Comparison of ENCODE assay signal across 1 cellular context in genomic region chr11:76670475-76671235, GRCh38.
TF ChIP-seq lines count a peak whose summit lies in the region.

LRRC32 (minus strand) TSS chr11:76670747; CDS start chr11:76665954, 4,793 bp downstream.

TF ChIP-seq in K562, 482 proteins besides CTCF, POLR2A, EP300 and RAD21 (continued from another document and continues in another):
- TF ChIP-seq PREB (CRISPR knock-in tag; IDR thresholded peaks at IDR 0.05) (no peak), NFXL1 (CRISPR knock-in tag; IDR thresholded peaks at IDR 0.05) (no peak), ZNF77 (CRISPR knock-in tag; IDR thresholded peaks at IDR 0.05) (no peak), ZNF277 (CRISPR knock-in tag; IDR thresholded peaks at IDR 0.05; ENCODE audit: borderline replicate concordance) (no peak), ESRRB (CRISPR knock-in tag; IDR thresholded peaks at IDR 0.05; ENCODE audit: borderline replicate concordance) (no peak), YY1 (IDR thresholded peaks at IDR 0.05; ENCODE audit: borderline replicate concordance in 1 of 3, control insufficient read depth in 1 of 3, extremely low read depth in 1 of 3, insufficient read depth in 3 of 3, insufficient read length in 1 of 3, insufficient replicate concordance in 2 of 3, low read depth in 1 of 3, low read length in 2 of 3) (no peak), ZBTB1 (CRISPR knock-in tag; IDR thresholded peaks at IDR 0.05; ENCODE audit: borderline replicate concordance, low read depth) (no peak), MCM7 (IDR thresholded peaks at IDR 0.05) (no peak), XRCC5 (IDR thresholded peaks at IDR 0.05; ENCODE audit: low read depth, low read length) (no peak), TCFL5 (CRISPR knock-in tag; conservative IDR thresholded peaks at IDR 0.05) (no peak), CREB3 (tag; conservative IDR thresholded peaks at IDR 0.05; ENCODE audit: low read depth) (no peak), PCBP1 (IDR thresholded peaks at IDR 0.05; ENCODE audit: low read depth, low read length, poor library complexity, severe bottlenecking) (peak; percentile 64), ZBTB40 (IDR thresholded peaks at IDR 0.05) (no peak), ZBTB40 (CRISPR knock-in tag; IDR thresholded peaks at IDR 0.05) (no peak), ZNF778 (CRISPR knock-in tag; IDR thresholded peaks at IDR 0.05) (no peak), SMARCE1 (IDR thresholded peaks at IDR 0.05) (no peak), ZBTB17 (CRISPR knock-in tag; IDR thresholded peaks at IDR 0.05) (no peak), ELK3 (CRISPR knock-in tag; IDR thresholded peaks at IDR 0.05) (no peak), SMARCC2 (IDR thresholded peaks at IDR 0.05; ENCODE audit: low read depth) (no peak), MEIS2 (IDR thresholded peaks at IDR 0.05; ENCODE audit: partially characterized antibody) (no peak), ETV6 (IDR thresholded peaks at IDR 0.05; ENCODE audit: borderline replicate concordance in 1 of 2, low read depth in 2 of 2, low read length in 1 of 2) (no peak), ETV6 (CRISPR knock-in tag; IDR thresholded peaks at IDR 0.05; ENCODE audit: borderline replicate concordance) (no peak), E2F4 (CRISPR knock-in tag; IDR thresholded peaks at IDR 0.05; ENCODE audit: low read depth) (peak; percentile 30; the same call in 1 of the 2 replicates), HOMEZ (CRISPR knock-in tag; IDR thresholded peaks at IDR 0.05) (no peak), ZNF24 (IDR thresholded peaks at IDR 0.05) (no peak), U2AF1 (optimal IDR thresholded peaks at IDR 0.05; ENCODE audit: low read depth, low read length) (no peak), SREBF1 (IDR thresholded peaks at IDR 0.05; ENCODE audit: borderline replicate concordance, low read depth, low read length) (no peak), ZNF518B (CRISPR knock-in tag; IDR thresholded peaks at IDR 0.05) (no peak), BRF2 (IDR thresholded peaks at IDR 0.05; ENCODE audit: borderline replicate concordance, insufficient read depth, insufficient read length) (no peak), CSDE1 (IDR thresholded peaks at IDR 0.05) (no peak), ZNF12 (CRISPR knock-in tag; IDR thresholded peaks at IDR 0.05) (no peak)
